In genomic region chr5:134964359-134965270, GRCh38 we compare ENCODE assay signal across 21 cellular contexts. TPM values are rescaled to one million over a fixed set of nuclear protein-coding genes. Genes with fewer than 3 reads are reported as not detected.
DNase-seq lines count a peak whose midpoint lies in the region; ATAC-seq, FAIRE-seq and TF ChIP-seq lines count a peak whose summit lies in the region.
"Had no signal": no experiment of that assay in that cellular context is flagged by ENCODE, and none has a peak within 500 bp of the region (broad histone marks: within the 10 kb centered on the region; RNA-seq: fewer than 3 reads in every experiment).

No MANE protein-coding gene starts in this region.

- H3K36me3 ChIP-seq in liver (ENCODE audit: control insufficient read depth in 4 of 4, insufficient read depth in 3 of 4, low read depth in 1 of 4, low read length in 3 of 4), result peaks cover 2 to 8% (median 4%) of the 10 kb centered on the region in 4 donors
- H3K36me3 ChIP-seq: BE2C had no signal

- intact Hi-C loops in left ventricle myocardium superior (cut with micrococcal nuclease), result no loop called here

- no peak overlapping the region for H3K27ac ChIP-seq in liver (ENCODE audit: low read depth in 1 of 2, low read length in 2 of 2)
- H3K27ac ChIP-seq: A549, dorsolateral prefrontal cortex, hepatocyte, lower lobe of right lung, SK-N-MC had no signal

- DNase-seq in activated CD4-positive, alpha-beta T cell treated with anti-CD3 and anti-CD28 coated beads, Interleukin-2, amount 10 ng/mL, durations not matched to agents 7 days and 5 days, result peak; percentile 57
- DNase-seq in activated CD4-positive, alpha-beta T cell treated with anti-CD3 and anti-CD28 coated beads, Interleukin-2, amount 50 U/mL, for 1 hour, result no peak
- DNase-seq in GM18507 (ENCODE audit: extremely low spot score, insufficient read length, low read depth) (no peak), left ventricle myocardium superior (no peak), KG1 (lab: John Stamatoyannopoulos, UW) (no peak)
- no peak for DNase-seq in activated T-cell treated with anti-CD3 and anti-CD28 coated beads, Interleukin-2, amount 50 U/mL, for 4 hours
- DNase-seq: anterior cingulate cortex, BE2C, dorsolateral prefrontal cortex, lower lobe of right lung, NCI-H1436, NCI-H526, RPMI8226, T1000 had no signal

- CTCF ChIA-PET in activated CD4-positive, alpha-beta T cell treated with anti-CD3 and anti-CD28 coated beads, Interleukin-2, amount 10 ng/mL, durations not matched to agents 7 days and 5 days (lab: Charles Lee), result no interaction called here

- POLR2A ChIA-PET in activated CD4-positive, alpha-beta T cell treated with anti-CD3 and anti-CD28 coated beads, Interleukin-2, amount 10 ng/mL, durations not matched to agents 7 days and 5 days (lab: Charles Lee), result interaction anchor here (0.6 kb wide), 1 partner anchor 440 kb away, joined by 6 read pairs; no protein-coding TSS in a partner anchor

- TF ChIP-seq RAD21 in liver (IDR thresholded peaks at IDR 0.05), result no peak

- no peaks in the 10 kb centered on the region for H3K9me3 ChIP-seq in liver (ENCODE audit: control insufficient read depth in 4 of 4, low read length in 3 of 4)
- H3K9me3 ChIP-seq: A549, BE2C, lower lobe of right lung had no signal

- peak; percentile 44 for FAIRE-seq in GM18507 (lab: Jason Lieb, UNC)
- FAIRE-seq: A549 had no signal

- TF ChIP-seq CTCF in liver (IDR thresholded peaks at IDR 0.05; ENCODE audit: low read depth, low read length, missing input control), result no peak

- H3K36me3 Mint-ChIP-seq in activated CD4-positive, alpha-beta T cell treated with anti-CD3 and anti-CD28 coated beads, Interleukin-2, amount 10 ng/mL, durations not matched to agents 7 days and 5 days (ENCODE audit: low read depth), result peaks cover 26% of the 10 kb centered on the region
- peaks cover 9% of the 10 kb centered on the region for H3K36me3 Mint-ChIP-seq in activated T-cell treated with anti-CD3 and anti-CD28 coated beads, Interleukin-2, amount 50 U/mL, for 4 hours (ENCODE audit: insufficient read depth)

- no peaks in the 10 kb centered on the region for H3K27me3 Mint-ChIP-seq in activated CD4-positive, alpha-beta T cell treated with anti-CD3 and anti-CD28 coated beads, Interleukin-2, amount 10 ng/mL, durations not matched to agents 7 days and 5 days
- no peaks in the 10 kb centered on the region for H3K27me3 Mint-ChIP-seq in activated T-cell treated with anti-CD3 and anti-CD28 coated beads, Interleukin-2, amount 50 U/mL, for 4 hours (ENCODE audit: low read depth)

- peaks cover 37% of the 10 kb centered on the region for H3K4me1 Mint-ChIP-seq in activated CD4-positive, alpha-beta T cell treated with anti-CD3 and anti-CD28 coated beads, Interleukin-2, amount 10 ng/mL, durations not matched to agents 7 days and 5 days
- peaks cover 26% of the 10 kb centered on the region for H3K4me1 Mint-ChIP-seq in activated T-cell treated with anti-CD3 and anti-CD28 coated beads, Interleukin-2, amount 50 U/mL, for 4 hours (ENCODE audit: low read depth)

- peak overlapping the region; percentile 92 for H3K27ac Mint-ChIP-seq in activated CD4-positive, alpha-beta T cell treated with anti-CD3 and anti-CD28 coated beads, Interleukin-2, amount 10 ng/mL, durations not matched to agents 7 days and 5 days

- H3K4me3 Mint-ChIP-seq in activated CD4-positive, alpha-beta T cell treated with anti-CD3 and anti-CD28 coated beads, Interleukin-2, amount 10 ng/mL, durations not matched to agents 7 days and 5 days, result peak overlapping the region; percentile 37
- peak overlapping the region; percentile 51 for H3K4me3 Mint-ChIP-seq in activated T-cell treated with anti-CD3 and anti-CD28 coated beads, Interleukin-2, amount 50 U/mL, for 4 hours

- no peak overlapping the region for H3K9ac ChIP-seq in liver (ENCODE audit: low read depth in 1 of 2, low read length in 2 of 2)

- H3K27me3 ChIP-seq in liver (ENCODE audit: control insufficient read depth in 4 of 4, insufficient read depth in 4 of 4, low read length in 3 of 4), result no peaks in the 10 kb centered on the region
- H3K27me3 ChIP-seq: BE2C, dorsolateral prefrontal cortex, hepatocyte had no signal

- no peak overlapping the region for H3K4me3 ChIP-seq in liver (ENCODE audit: low read depth in 1 of 3, low read length in 3 of 3)
- H3K4me3 ChIP-seq: A549, dorsolateral prefrontal cortex, hepatocyte, lower lobe of right lung, SK-N-MC had no signal

- H3K9me3 Mint-ChIP-seq in activated CD4-positive, alpha-beta T cell treated with anti-CD3 and anti-CD28 coated beads, Interleukin-2, amount 10 ng/mL, durations not matched to agents 7 days and 5 days, result no peaks in the 10 kb centered on the region
- H3K9me3 Mint-ChIP-seq in activated T-cell treated with anti-CD3 and anti-CD28 coated beads, Interleukin-2, amount 50 U/mL, for 4 hours, result no peaks in the 10 kb centered on the region

- ATAC-seq in activated T-cell treated with anti-CD3 and anti-CD28 coated beads, Interleukin-2, amount 50 U/mL, for 4 hours, result peak; percentile 80 to 88
- no peak for ATAC-seq in left ventricle myocardium superior
- no peak for ATAC-seq in HG03025 (IDR thresholded peaks at IDR 0.05; ENCODE audit: low FRiP score, unreplicated experiment)
- ATAC-seq: A549, lower lobe of right lung had no signal

- WGBS in liver, result 86% methylated on average over 12 of the region's 12 CpGs

- no peaks in the 10 kb centered on the region for H3K4me1 ChIP-seq in liver (ENCODE audit: control insufficient read depth in 4 of 4, insufficient read depth in 4 of 4, low read length in 3 of 4)
- H3K4me1 ChIP-seq: A549, lower lobe of right lung had no signal

TF ChIP-seq in liver, 16 proteins besides CTCF, POLR2A, EP300 and RAD21:
- TF ChIP-seq HNF4A (conservative IDR thresholded peaks at IDR 0.05), result no peak
- TF ChIP-seq NR2F2 (IDR thresholded peaks at IDR 0.05), result peak; percentile 67
- TF ChIP-seq, protein P1, sequence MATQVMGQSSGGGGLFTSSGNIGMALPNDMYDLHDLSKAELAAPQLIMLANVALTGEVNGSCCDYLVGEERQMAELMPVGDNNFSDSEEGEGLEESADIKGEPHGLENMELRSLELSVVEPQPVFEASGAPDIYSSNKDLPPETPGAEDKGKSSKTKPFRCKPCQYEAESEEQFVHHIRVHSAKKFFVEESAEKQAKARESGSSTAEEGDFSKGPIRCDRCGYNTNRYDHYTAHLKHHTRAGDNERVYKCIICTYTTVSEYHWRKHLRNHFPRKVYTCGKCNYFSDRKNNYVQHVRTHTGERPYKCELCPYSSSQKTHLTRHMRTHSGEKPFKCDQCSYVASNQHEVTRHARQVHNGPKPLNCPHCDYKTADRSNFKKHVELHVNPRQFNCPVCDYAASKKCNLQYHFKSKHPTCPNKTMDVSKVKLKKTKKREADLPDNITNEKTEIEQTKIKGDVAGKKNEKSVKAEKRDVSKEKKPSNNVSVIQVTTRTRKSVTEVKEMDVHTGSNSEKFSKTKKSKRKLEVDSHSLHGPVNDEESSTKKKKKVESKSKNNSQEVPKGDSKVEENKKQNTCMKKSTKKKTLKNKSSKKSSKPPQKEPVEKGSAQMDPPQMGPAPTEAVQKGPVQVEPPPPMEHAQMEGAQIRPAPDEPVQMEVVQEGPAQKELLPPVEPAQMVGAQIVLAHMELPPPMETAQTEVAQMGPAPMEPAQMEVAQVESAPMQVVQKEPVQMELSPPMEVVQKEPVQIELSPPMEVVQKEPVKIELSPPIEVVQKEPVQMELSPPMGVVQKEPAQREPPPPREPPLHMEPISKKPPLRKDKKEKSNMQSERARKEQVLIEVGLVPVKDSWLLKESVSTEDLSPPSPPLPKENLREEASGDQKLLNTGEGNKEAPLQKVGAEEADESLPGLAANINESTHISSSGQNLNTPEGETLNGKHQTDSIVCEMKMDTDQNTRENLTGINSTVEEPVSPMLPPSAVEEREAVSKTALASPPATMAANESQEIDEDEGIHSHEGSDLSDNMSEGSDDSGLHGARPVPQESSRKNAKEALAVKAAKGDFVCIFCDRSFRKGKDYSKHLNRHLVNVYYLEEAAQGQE (IDR thresholded peaks at IDR 0.05), result no peak

RNA-seq across cellular contexts. Expression of gene CATSPER3, which starts 3.1 kb away (rescaled TPM):
- total RNA-seq in activated CD4-positive, alpha-beta T cell treated with anti-CD3 and anti-CD28 coated beads, Interleukin-2, amount 10 ng/mL, durations not matched to agents 7 days and 5 days, result 1 to 10 TPM; 1.2 to 1.4 TPM
- total RNA-seq in activated T-cell treated with anti-CD3 and anti-CD28 coated beads, Interleukin-2, amount 50 U/mL, for 4 hours, result under 1 TPM; 0.16 to 0.63 (median 0.38) TPM
- total RNA-seq in liver (under 1 TPM; 0.28 to 0.33 TPM), left ventricle myocardium superior (0.74 TPM)
- polyA plus RNA-seq in liver, result under 1 TPM; 0.35 to 0.37 TPM
- total RNA-seq: G401, hepatocyte, temporal lobe had no signal

RNA-seq across cellular contexts. Expression of gene PCBD2, which starts 59.7 kb away (rescaled TPM):
- 10 to 100 TPM; 15.4 to 15.7 TPM for total RNA-seq in activated CD4-positive, alpha-beta T cell treated with anti-CD3 and anti-CD28 coated beads, Interleukin-2, amount 10 ng/mL, durations not matched to agents 7 days and 5 days
- total RNA-seq in activated T-cell treated with anti-CD3 and anti-CD28 coated beads, Interleukin-2, amount 50 U/mL, for 4 hours, result 1 to 10 TPM; 5.5 to 8.0 (median 6.6) TPM
- total RNA-seq in liver (10 to 100 TPM in 1 of 2 donors, 1 to 10 TPM in 1; 8.3 to 12.4 TPM), left ventricle myocardium superior (25.1 TPM)
- 10 to 100 TPM in 1 of 2 donors, 1 to 10 TPM in 1; 5.9 to 12.8 TPM for polyA plus RNA-seq in liver

Comparison
In these comparisons a context has a peak if more than half of its experiments do, and no peak if none do; other contexts are left out.
1. ATAC-seq: peak in activated T-cell treated with anti-CD3 and anti-CD28 coated beads, Interleukin-2, amount 50 U/mL, for 4 hours (2 of 2); none in left ventricle myocardium superior (single experiment) and HG03025 (single experiment).